Comparison of ENCODE assay signal across 8 cellular contexts in the genomic region with DNA sequence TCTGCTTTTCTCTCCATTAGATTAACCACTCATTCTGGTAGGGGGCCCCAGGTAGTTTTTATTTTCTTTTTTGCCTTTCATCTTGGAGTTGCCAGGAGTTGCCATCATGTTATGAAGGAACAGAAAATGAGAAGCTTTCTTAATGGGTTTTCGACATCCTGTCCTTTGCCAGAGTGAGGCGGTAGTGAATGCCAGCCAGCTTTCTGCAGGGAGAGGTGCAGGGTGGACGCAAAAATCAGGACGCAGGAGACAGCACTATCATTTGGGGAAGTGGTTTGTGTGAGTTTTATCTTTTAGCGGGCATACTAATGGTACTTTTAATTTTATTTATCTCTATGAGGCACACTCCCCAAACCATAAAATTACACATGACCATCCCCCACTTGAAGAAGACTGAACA. TPM values are rescaled to one million over a fixed set of nuclear protein-coding genes. Genes with fewer than 3 reads are reported as not detected.
DNase-seq lines count a peak whose midpoint lies in the region; ATAC-seq and TF ChIP-seq lines count a peak whose summit lies in the region.

No MANE protein-coding gene starts in this region.

- no peaks in the 10 kb centered on the region for H3K4me1 ChIP-seq in trophoblast cell (ENCODE audit: control insufficient read depth in 1 of 2, insufficient read depth in 2 of 2, low read length in 2 of 2)

- H3K18ac ChIP-seq in trophoblast cell (ENCODE audit: low read length), result no peak overlapping the region

- no peak overlapping the region for H4K12ac ChIP-seq in trophoblast cell (ENCODE audit: low read depth, low read length)

- peak overlapping the region; percentile 79 for H3K4me3 Mint-ChIP-seq in T-helper 2 cell treated with Interferon-gamma antibody and Interleukin-4, amounts not matched to agents 5 μg/mL and 100 μg/mL, for 36 hours

- no peak overlapping the region for H4K8ac ChIP-seq in trophoblast cell (ENCODE audit: low read depth, low read length)

- H3K23ac ChIP-seq in trophoblast cell (ENCODE audit: low read length), result no peak overlapping the region

- no peaks in the 10 kb centered on the region for H3K9me3 Mint-ChIP-seq in T-helper 2 cell treated with Interferon-gamma antibody and Interleukin-4, amounts not matched to agents 5 μg/mL and 100 μg/mL, for 36 hours

- peaks cover 73% of the 10 kb centered on the region for H3K27me3 Mint-ChIP-seq in T-helper 2 cell treated with Interferon-gamma antibody and Interleukin-4, amounts not matched to agents 5 μg/mL and 100 μg/mL, for 36 hours (ENCODE audit: low read depth)

- H3K27ac ChIP-seq in trophoblast cell (ENCODE audit: low read depth, low read length), result no peak overlapping the region

- H3K4me3 ChIP-seq in fibroblast of pulmonary artery (replicated peaks; ENCODE audit: low read depth, low read length) (peak overlapping the region; percentile 70), trophoblast cell (ENCODE audit: low read depth, low read length) (no peak overlapping the region)

- H3K9ac ChIP-seq in trophoblast cell (ENCODE audit: low read length), result no peak overlapping the region

- no peak overlapping the region for H2AFZ ChIP-seq in trophoblast cell (ENCODE audit: insufficient read depth, low read length, poor library complexity)

- H2BK12ac ChIP-seq in trophoblast cell (ENCODE audit: low read length), result no peak overlapping the region

- H2BK120ac ChIP-seq in trophoblast cell (ENCODE audit: insufficient read depth, low read length, poor library complexity), result no peak overlapping the region

- no peak for DNase-seq in T-helper 2 cell treated with Interferon-gamma antibody and Interleukin-4, amounts not matched to agents 5 μg/mL and 100 μg/mL, for 36 hours (ENCODE audit: low spot score)
- DNase-seq in T-helper 2 cell (no peak), fibroblast of pulmonary artery (ENCODE audit: low read depth) (peak; percentile 60), trophoblast cell (no peak)
- DNase-seq in activated CD4-positive, alpha-beta T cell treated with anti-CD3 and anti-CD28 coated beads for 1 hour, result no peak

- H3K79me1 ChIP-seq in trophoblast cell (ENCODE audit: low read length), result peaks cover 12% of the 10 kb centered on the region

- no CpG with 5 or more reads among the region's 5 CpGs for WGBS in trophoblast cell (ENCODE audit: extremely low coverage, insufficient coverage, insufficient read length)

- H3K14ac ChIP-seq in trophoblast cell (ENCODE audit: low read length), result no peak overlapping the region

- no peaks in the 10 kb centered on the region for H3K27me3 ChIP-seq in trophoblast cell (ENCODE audit: insufficient read depth, low read length)

- no peaks in the 10 kb centered on the region for H3K36me3 Mint-ChIP-seq in T-helper 2 cell treated with Interferon-gamma antibody and Interleukin-4, amounts not matched to agents 5 μg/mL and 100 μg/mL, for 36 hours (ENCODE audit: low read depth)

- H2BK5ac ChIP-seq in trophoblast cell (ENCODE audit: low read depth, low read length, poor library complexity), result no peak overlapping the region

- peak; percentile 41 for TF ChIP-seq CTCF in fibroblast of pulmonary artery (IDR thresholded peaks at IDR 0.05; ENCODE audit: low read length, missing control alignments)

- no peak overlapping the region for H4K91ac ChIP-seq in trophoblast cell (ENCODE audit: low read depth, low read length)

- ATAC-seq in SK-N-SH treated with all-trans-retinoic acid at 6 μM for 48 hours (peak; percentile 70), HG03135 (IDR thresholded peaks at IDR 0.05; ENCODE audit: unreplicated experiment) (no peak), GM21515 (IDR thresholded peaks at IDR 0.05; ENCODE audit: unreplicated experiment) (no peak)

- H3K4me2 ChIP-seq in trophoblast cell (ENCODE audit: low read length), result peak overlapping the region; percentile 65

- H3K36me3 ChIP-seq in trophoblast cell (ENCODE audit: control insufficient read depth in 1 of 2, insufficient read depth in 2 of 2, low read length in 2 of 2), result peaks cover 0 to 2% of the 10 kb centered on the region in 2 experiments

- H3K79me2 ChIP-seq in trophoblast cell (ENCODE audit: control insufficient read depth, insufficient read depth, low read length, poor library complexity), result peaks cover 7% of the 10 kb centered on the region

- no peak overlapping the region for H2AK5ac ChIP-seq in trophoblast cell (ENCODE audit: low read length)

- peaks cover 9% of the 10 kb centered on the region for H3K4me1 Mint-ChIP-seq in T-helper 2 cell treated with Interferon-gamma antibody and Interleukin-4, amounts not matched to agents 5 μg/mL and 100 μg/mL, for 36 hours (ENCODE audit: low read depth)

- no peak overlapping the region for H3K27ac Mint-ChIP-seq in T-helper 2 cell treated with Interferon-gamma antibody and Interleukin-4, amounts not matched to agents 5 μg/mL and 100 μg/mL, for 36 hours

- H3K4ac ChIP-seq in trophoblast cell (ENCODE audit: low read depth, low read length), result no peak overlapping the region

- no peaks in the 10 kb centered on the region for H3K9me3 ChIP-seq in trophoblast cell (ENCODE audit: insufficient read depth, low read depth, low read length)

TF ChIP-seq in SK-N-SH treated with all-trans-retinoic acid at 6 μM for 48 hours, 23 proteins besides CTCF, POLR2A, EP300 and RAD21:
- TF ChIP-seq OSR1 (CRISPR knock-in tag; IDR thresholded peaks at IDR 0.05) (no peak), RARB (CRISPR knock-in tag; IDR thresholded peaks at IDR 0.05) (no peak)

RNA-seq across cellular contexts. Expression of a gene that starts 1.7 kb away (rescaled TPM):
- 19.0 and 19.7 TPM in 2 replicates for polyA plus RNA-seq in trophoblast cell (2013)
